Comparison of ENCODE assay signal across 1 cellular context in the genomic region with DNA sequence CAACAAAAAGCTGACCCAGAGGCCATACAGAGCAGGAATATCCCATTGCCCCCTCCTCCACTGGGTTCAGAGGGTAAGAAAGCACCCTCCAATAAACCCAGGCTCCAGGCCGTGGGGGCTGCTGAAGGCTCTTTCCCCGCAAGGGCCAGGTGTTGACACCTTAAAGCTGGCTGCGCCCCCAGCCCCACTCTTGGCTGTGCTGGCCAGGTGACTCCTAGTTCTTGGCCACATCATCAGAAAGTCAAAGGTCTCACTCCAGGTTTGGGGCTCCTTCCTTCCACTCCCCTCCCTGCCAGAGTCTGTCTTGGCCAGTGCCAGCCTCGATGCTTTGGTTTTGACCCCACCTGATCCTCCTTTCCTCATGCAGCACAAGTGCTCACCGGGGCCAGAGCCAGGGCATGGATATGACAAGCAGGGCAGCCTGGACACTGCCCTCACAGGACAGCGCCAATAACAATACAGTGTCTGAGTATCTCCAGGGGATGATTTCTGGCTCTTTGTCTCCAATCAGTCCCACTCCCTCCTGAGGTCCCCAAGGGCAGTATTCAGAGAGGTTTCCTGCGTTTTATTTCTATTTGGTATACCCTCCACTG.
TF ChIP-seq lines count a peak whose summit lies in the region.

No MANE protein-coding gene starts in this region.

TF ChIP-seq in IMR-90, 13 proteins besides CTCF, POLR2A, EP300 and RAD21:
- TF ChIP-seq MAZ (IDR thresholded peaks at IDR 0.05; ENCODE audit: borderline replicate concordance, low read depth, low read length) = no peak
- TF ChIP-seq CEBPB (IDR thresholded peaks at IDR 0.05; ENCODE audit: low read depth, low read length) = no peak
- no peak for TF ChIP-seq NFE2L2 (IDR thresholded peaks at IDR 0.05; ENCODE audit: low read depth, low read length)
- TF ChIP-seq BHLHE40 (IDR thresholded peaks at IDR 0.05; ENCODE audit: low read depth, low read length) = no peak
- no peak for TF ChIP-seq RFX5 (IDR thresholded peaks at IDR 0.05; ENCODE audit: low read depth, low read length)
- TF ChIP-seq MAFK (IDR thresholded peaks at IDR 0.05; ENCODE audit: low read depth, low read length) = no peak
- no peak for TF ChIP-seq ELK1 (IDR thresholded peaks at IDR 0.05; ENCODE audit: borderline replicate concordance, low read depth, low read length)
- no peak for TF ChIP-seq FOS (IDR thresholded peaks at IDR 0.05; ENCODE audit: low read depth, low read length)
- no peak for TF ChIP-seq USF2 (IDR thresholded peaks at IDR 0.05; ENCODE audit: low read depth, low read length)
- no peak for TF ChIP-seq RCOR1 (IDR thresholded peaks at IDR 0.05; ENCODE audit: insufficient replicate concordance, low read length)
- no peak for TF ChIP-seq MXI1 (IDR thresholded peaks at IDR 0.05; ENCODE audit: borderline replicate concordance, low read depth, low read length)
- no peak for TF ChIP-seq SMC3 (IDR thresholded peaks at IDR 0.05; ENCODE audit: low read depth, low read length)
- no peak for TF ChIP-seq CHD1 (IDR thresholded peaks at IDR 0.05; ENCODE audit: low read depth, low read length)
